In genomic region chr20:41003143-41003932, GRCh38 we compare ENCODE assay signal across 7 cellular contexts.
DNase-seq lines count a peak whose midpoint lies in the region; ATAC-seq and TF ChIP-seq lines count a peak whose summit lies in the region.

No MANE protein-coding gene starts in this region.

- no peak overlapping the region for H3K4me3 Mint-ChIP-seq in nephron progenitor cell

- H3K4me1 Mint-ChIP-seq in nephron progenitor cell: peaks cover 32% of the 10 kb centered on the region

- H3K27me3 Mint-ChIP-seq in nephron progenitor cell (ENCODE audit: low read depth, poor library complexity): no peaks in the 10 kb centered on the region

- DNase-seq in HCEC 1CT (peak; percentile 98), NOMO-1 (lab: John Stamatoyannopoulos, UW; ENCODE audit: unreplicated experiment in 2 of 2) (peak; percentile 78 to 90), epithelial cell of prostate (ENCODE audit: low read depth, low spot score) (peak; percentile 96), nephron progenitor cell (no peak), stromal cell of bone marrow (ENCODE audit: low read depth) (peak; percentile 89)
- DNase-seq in activated CD8-positive, alpha-beta memory T cell treated with anti-CD3 and anti-CD28 coated beads for 1 hour (ENCODE audit: extremely low read depth in 1 of 2, low read depth in 1 of 2): peak; percentile 17 to 40

- H3K9me3 Mint-ChIP-seq in nephron progenitor cell: peaks cover 17% of the 10 kb centered on the region

- H3K27ac ChIP-seq in epithelial cell of prostate: peak overlapping the region; percentile 100

- ATAC-seq in GM19351 (IDR thresholded peaks at IDR 0.05; ENCODE audit: unreplicated experiment): no peak

- H3K36me3 Mint-ChIP-seq in nephron progenitor cell (ENCODE audit: low read depth): peaks cover 6% of the 10 kb centered on the region

- peak overlapping the region; percentile 45 for H3K27ac Mint-ChIP-seq in nephron progenitor cell

- TF ChIP-seq CTCF in nephron progenitor cell (IDR thresholded peaks at IDR 0.05): no peak
